24 cellular contexts compared by ENCODE assay signal in the genomic region with DNA sequence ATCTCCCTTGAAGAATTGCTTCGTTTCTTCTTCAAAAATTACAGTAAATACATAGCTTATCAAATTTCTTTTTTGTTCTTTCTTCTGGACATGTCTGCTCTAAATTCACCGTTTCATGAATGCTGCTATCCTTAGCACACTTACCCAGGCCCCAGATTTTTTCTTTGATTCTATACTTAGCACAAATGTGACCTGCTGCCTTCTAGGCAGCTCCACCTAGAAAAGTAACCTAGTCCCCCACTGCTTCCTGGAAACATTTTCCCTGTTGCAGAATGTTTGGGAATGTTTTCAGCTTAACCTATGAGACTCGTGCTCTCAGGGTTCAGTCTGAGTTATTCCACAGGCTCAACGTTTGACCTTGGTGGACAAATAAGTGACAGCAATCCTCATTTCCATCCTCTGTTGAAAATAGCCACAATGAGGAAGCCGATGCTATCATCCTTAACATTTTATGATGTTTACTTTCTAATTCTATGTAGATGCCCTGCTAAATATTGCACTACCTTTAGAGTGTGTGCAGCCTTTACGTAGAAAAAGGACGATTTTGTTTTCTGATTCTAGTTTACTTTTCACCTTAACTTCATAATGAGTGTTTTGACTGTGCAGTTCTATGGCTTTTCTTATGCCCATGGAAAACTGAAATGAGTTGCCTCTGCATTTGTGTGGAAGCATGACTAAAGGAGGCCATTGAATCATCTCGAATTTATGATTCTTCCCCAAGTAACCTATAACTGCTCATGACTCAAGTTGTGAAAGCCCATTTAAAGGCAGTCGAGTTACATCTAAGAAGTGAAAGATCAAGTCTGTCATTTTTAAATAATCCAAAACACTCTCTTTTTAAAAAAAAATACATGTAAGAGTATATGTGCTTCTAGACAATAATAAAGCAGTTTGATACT. TPM values are rescaled to one million over a fixed set of nuclear protein-coding genes. Genes with fewer than 3 reads are reported as not detected.
DNase-seq lines count a peak whose midpoint lies in the region; ATAC-seq and TF ChIP-seq lines count a peak whose summit lies in the region.
"Had no signal": no experiment of that assay in that cellular context is flagged by ENCODE, and none has a peak within 500 bp of the region (broad histone marks: within the 10 kb centered on the region; RNA-seq: fewer than 3 reads in every experiment).

No MANE protein-coding gene starts in this region.

- H3K27ac ChIP-seq in mesenchymal stem cell (ENCODE audit: low read length, poor library complexity, severe bottlenecking) = no peak overlapping the region
- H3K27ac ChIP-seq in SK-N-SH (ENCODE audit: low read depth in 2 of 2, low read length in 1 of 2) = no peak overlapping the region
- H3K27ac ChIP-seq: adrenal gland, neural progenitor cell, parathyroid adenoma, SJSA1, tibial artery had no signal

- H3K36me3 ChIP-seq in mesenchymal stem cell (ENCODE audit: control insufficient read depth in 1 of 2, insufficient read depth in 2 of 2, low read depth in 1 of 2, low read length in 2 of 2) (no peaks in the 10 kb centered on the region), SK-N-SH (replicated peaks in 1 of 2; ENCODE audit: control insufficient read depth in 1 of 2, insufficient read depth in 2 of 2, low read length in 1 of 2) (no peaks in the 10 kb centered on the region)
- H3K36me3 ChIP-seq: adrenal gland, neural progenitor cell, SJSA1, tibial artery had no signal

- no peak overlapping the region for H4K91ac ChIP-seq in mesenchymal stem cell (ENCODE audit: low read length)

- H3K9ac ChIP-seq in mesenchymal stem cell (ENCODE audit: low read length) (no peak overlapping the region), SK-N-SH (no peak overlapping the region)
- H3K9ac ChIP-seq: neural progenitor cell, parathyroid adenoma had no signal

- ATAC-seq in left colon (peak; percentile 87), HG03460 (IDR thresholded peaks at IDR 0.05; ENCODE audit: unreplicated experiment) (no peak)
- ATAC-seq: CD8-positive, alpha-beta T cell; left lobe of liver; sciatic nerve had no signal

- no peaks in the 10 kb centered on the region for H3K27me3 ChIP-seq in mesenchymal stem cell (ENCODE audit: control insufficient read depth in 1 of 2, insufficient read depth in 1 of 2, low read length in 2 of 2)
- no peaks in the 10 kb centered on the region for H3K27me3 ChIP-seq in SK-N-SH (ENCODE audit: insufficient read depth)
- H3K27me3 ChIP-seq: adrenal gland, neural progenitor cell, SJSA1, tibial artery had no signal

- no peaks in the 10 kb centered on the region for H4K20me1 ChIP-seq in SK-N-SH (ENCODE audit: insufficient read depth)

- WGBS in mesenchymal stem cell = 74% methylated on average over 8 of the region's 9 CpGs
- 55% methylated on average over 9 of the region's 9 CpGs for WGBS in SK-N-SH (ENCODE audit: low lambda C conversion rate)

- H3K9me3 ChIP-seq in mesenchymal stem cell (ENCODE audit: control insufficient read depth, low read length) (no peaks in the 10 kb centered on the region), SK-N-SH (no peaks in the 10 kb centered on the region)
- H3K9me3 ChIP-seq: adrenal gland, SJSA1, tibial artery had no signal

- no peak overlapping the region for H3K4ac ChIP-seq in mesenchymal stem cell (ENCODE audit: low read depth in 1 of 2, low read length in 2 of 2)

- no peaks in the 10 kb centered on the region for H3F3A ChIP-seq in SK-N-SH (replicated peaks; ENCODE audit: insufficient read depth)

- H2AFZ ChIP-seq in mesenchymal stem cell (ENCODE audit: low read depth, low read length) (no peak overlapping the region), SK-N-SH (ENCODE audit: low read depth) (no peak overlapping the region)
- H2AFZ ChIP-seq: neural progenitor cell, parathyroid adenoma had no signal

- TF ChIP-seq RAD21 in SK-N-SH (IDR thresholded peaks at IDR 0.05; ENCODE audit: low read length) = no peak

- H3K79me1 ChIP-seq in mesenchymal stem cell (replicated peaks; ENCODE audit: low read length, poor library complexity, severe bottlenecking) = no peaks in the 10 kb centered on the region

- no peak overlapping the region for H2BK12ac ChIP-seq in mesenchymal stem cell (ENCODE audit: low read length in 2 of 2)

- no peak overlapping the region for H2BK120ac ChIP-seq in mesenchymal stem cell (ENCODE audit: low read depth, low read length)

- H3K4me3 ChIP-seq in mesenchymal stem cell (ENCODE audit: insufficient read depth in 1 of 2, low read depth in 1 of 2, low read length in 2 of 2) (no peak overlapping the region), SK-N-SH (ENCODE audit: low read depth in 2 of 2, low read length in 1 of 2) (no peak overlapping the region)
- H3K4me3 ChIP-seq: adrenal gland, neural progenitor cell, SJSA1, tibial artery had no signal

- H3K4me1 ChIP-seq in mesenchymal stem cell (ENCODE audit: control insufficient read depth, insufficient read depth, low read depth, low read length) (no peaks in the 10 kb centered on the region), SK-N-SH (ENCODE audit: control insufficient read depth in 1 of 2, insufficient read depth in 2 of 2, low read depth in 1 of 2, low read length in 1 of 2) (no peaks in the 10 kb centered on the region; a peak in 1 of 4 replicates)
- H3K4me1 ChIP-seq: adrenal gland, neural progenitor cell, parathyroid adenoma, SJSA1, tibial artery had no signal

- H3K23ac ChIP-seq in mesenchymal stem cell (ENCODE audit: low read length in 2 of 2) = no peak overlapping the region

- POLR2A ChIA-PET in SK-N-SH (lab: Yijun Ruan, JAX) = no interaction called here

- intact Hi-C loops in left colon (cut with DNase I, micrococcal nuclease) = no loop called here

- H3K18ac ChIP-seq in mesenchymal stem cell (ENCODE audit: low read depth in 1 of 2, low read length in 2 of 2) = no peak overlapping the region

- no peak overlapping the region for H3K14ac ChIP-seq in mesenchymal stem cell (ENCODE audit: low read length in 2 of 2)

- no peak for TF ChIP-seq CTCF in SK-N-SH (IDR thresholded peaks at IDR 0.05)

- DNase-seq in ELR (ENCODE audit: low read depth) (peak; percentile 33), HT-29 (ENCODE audit: low spot score) (peak; percentile 6), cerebellar cortex (ENCODE audit: low spot score) (peak; percentile 30), left colon (no peak), mesenchymal stem cell (no peak), SK-N-SH (no peak)
- DNase-seq: ACHN; activated CD4-positive, alpha-beta T cell treated with anti-CD3 and anti-CD28 coated beads, Interleukin-2, amount 10 ng/mL, durations not matched to agents 7 days and 5 days; activated T-cell treated with anti-CD3 and anti-CD28 coated beads, Interleukin-2, amount 50 U/mL, for 1 hour; adrenal gland; CD8-positive, alpha-beta T cell; H7; mesendoderm; NCI-H1048; NCI-H1694; stimulated activated CD4-positive, alpha-beta T cell treated with anti-CD3 and anti-CD28 coated beads, Interleukin-4, amount 100 ng/mL, for 1 hour; T1000; tibial artery had no signal

- no peak overlapping the region for H4K8ac ChIP-seq in mesenchymal stem cell (ENCODE audit: low read length)

- no peaks in the 10 kb centered on the region for H3K9me2 ChIP-seq in SK-N-SH

- H2BK5ac ChIP-seq in mesenchymal stem cell (ENCODE audit: low read depth, low read length, poor library complexity, severe bottlenecking) = no peak overlapping the region

- CTCF ChIA-PET in SK-N-SH (lab: Yijun Ruan, JAX) = interaction anchor here (0.7 to 2.2 kb wide), 4 partner anchors 30 to 56 kb away, joined by 3 to 8 read pairs (median 3); no protein-coding TSS in a partner anchor

- H2BK15ac ChIP-seq in mesenchymal stem cell (ENCODE audit: low read depth, poor library complexity, severe bottlenecking) = no peak overlapping the region

- H3K4me2 ChIP-seq in mesenchymal stem cell (ENCODE audit: low read length, poor library complexity, severe bottlenecking) (no peak overlapping the region), SK-N-SH (no peak overlapping the region)
- H3K4me2 ChIP-seq: neural progenitor cell had no signal

- TF ChIP-seq EP300 in SK-N-SH (IDR thresholded peaks at IDR 0.05; ENCODE audit: borderline replicate concordance in 1 of 2, low read depth in 1 of 2, low read length in 1 of 2) = no peak

- H2AK5ac ChIP-seq in mesenchymal stem cell (ENCODE audit: low read length, severe bottlenecking) = no peak overlapping the region

- H3K79me2 ChIP-seq in SK-N-SH (ENCODE audit: insufficient read depth) = no peaks in the 10 kb centered on the region
- H3K79me2 ChIP-seq: parathyroid adenoma had no signal

TF ChIP-seq in SK-N-SH, 30 proteins besides CTCF, POLR2A, EP300 and RAD21:
- TF ChIP-seq, protein P1, sequence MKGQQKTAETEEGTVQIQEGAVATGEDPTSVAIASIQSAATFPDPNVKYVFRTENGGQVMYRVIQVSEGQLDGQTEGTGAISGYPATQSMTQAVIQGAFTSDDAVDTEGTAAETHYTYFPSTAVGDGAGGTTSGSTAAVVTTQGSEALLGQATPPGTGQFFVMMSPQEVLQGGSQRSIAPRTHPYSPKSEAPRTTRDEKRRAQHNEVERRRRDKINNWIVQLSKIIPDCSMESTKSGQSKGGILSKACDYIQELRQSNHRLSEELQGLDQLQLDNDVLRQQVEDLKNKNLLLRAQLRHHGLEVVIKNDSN (IDR thresholded peaks at IDR 0.05; ENCODE audit: borderline replicate concordance, low read depth) = no peak

RNA-seq across cellular contexts. Expression of a gene that starts 47.7 kb away (rescaled TPM):
- 2.6 and 6.5 TPM in 2 replicates for total RNA-seq in HT-29 (2014; rRNA removed; shearing (Covaris generic))
- 1 to 10 TPM; 2.5 to 2.6 TPM for total RNA-seq in left colon
- 3.2 TPM for polyA plus RNA-seq in mesenchymal stem cell (2013, experiment 1 of 2)
- 3.1 TPM for polyA plus RNA-seq in mesenchymal stem cell (2013, experiment 2 of 2)
- polyA plus RNA-seq in SK-N-SH (2012; rRNA removed) = 1.7 and 3.4 TPM in 2 replicates
- polyA plus RNA-seq in SK-N-SH (2012; cell fraction: cytosol; rRNA removed) = 3.2 and 3.4 TPM in 2 replicates
- polyA plus RNA-seq in SK-N-SH (2012; cell fraction: nucleus; rRNA removed) = 0.28 and 1.4 TPM in 2 replicates

Comparison
In these comparisons a context has a peak if more than half of its experiments do, and no peak if none do; other contexts are left out.
1. DNase-seq: peak in ELR (single experiment), HT-29 (single experiment) and cerebellar cortex (single experiment); none in left colon (0 of 2), mesenchymal stem cell (single experiment) and SK-N-SH (single experiment).